30 cellular contexts compared by ENCODE assay signal in genomic region chr1:179761296-179761695, GRCh38. TPM values are rescaled to one million over a fixed set of nuclear protein-coding genes. Genes with fewer than 3 reads are reported as not detected.
"Had no signal": no experiment of that assay in that cellular context is flagged by ENCODE, and none has a peak within 500 bp of the region (broad histone marks: within the 10 kb centered on the region; RNA-seq: fewer than 3 reads in every experiment).

No MANE protein-coding gene starts in this region.

- H3K4me3 ChIP-seq: breast epithelium, gastroesophageal sphincter, mucosa of descending colon, psoas muscle, right atrium auricular region, suprapubic skin, tibial nerve had no signal

- H3K9me3 ChIP-seq: breast epithelium, gastroesophageal sphincter, mucosa of descending colon, psoas muscle, right atrium auricular region, suprapubic skin, tibial nerve had no signal

- H3K4me1 ChIP-seq: breast epithelium, gastroesophageal sphincter, parathyroid adenoma, psoas muscle, right atrium auricular region, suprapubic skin had no signal

- H3K27me3 Mint-ChIP-seq: activated CD4-positive, alpha-beta T cell treated with anti-CD3 and anti-CD28 coated beads for 36 hours had no signal

- H3K27ac Mint-ChIP-seq: activated CD4-positive, alpha-beta T cell treated with anti-CD3 and anti-CD28 coated beads for 36 hours; activated CD8-positive, alpha-beta memory T cell treated with anti-CD3 and anti-CD28 coated beads, Interleukin-2, amount 10 ng/mL, durations not matched to agents 7 days and 5 days; activated CD8-positive, alpha-beta T cell treated with anti-CD3 and anti-CD28 coated beads, Interleukin-2, amount 10 ng/mL, durations not matched to agents 7 days and 5 days; activated naive CD4-positive, alpha-beta T cell treated with anti-CD3 and anti-CD28 coated beads, Interleukin-2, amount 50 U/mL, for 72 hours; activated T-helper 2 cell treated with anti-CD3 and anti-CD28 coated beads, Interferon-gamma antibody, Interleukin-2, Interleukin-4, amounts not matched to agents 10 μg/mL and 5 μg/mL and 100 μg/mL, durations not matched to agents 14 hours and 24 hours and 36 hours; T-helper 2 cell treated with Interferon-gamma antibody and Interleukin-4, amounts not matched to agents 5 μg/mL and 100 μg/mL, for 36 hours had no signal

- H3K36me3 Mint-ChIP-seq: activated CD8-positive, alpha-beta memory T cell treated with anti-CD3 and anti-CD28 coated beads, Interleukin-2, amount 10 ng/mL, durations not matched to agents 7 days and 5 days; activated naive CD4-positive, alpha-beta T cell treated with anti-CD3 and anti-CD28 coated beads, Interleukin-2, amount 50 U/mL, for 72 hours had no signal

- DNase-seq: activated CD4-positive, alpha-beta T cell treated with anti-CD3 and anti-CD28 coated beads for 36 hours; activated CD4-positive, CD25-positive, alpha-beta regulatory T cell; activated CD8-positive, alpha-beta memory T cell treated with anti-CD3 and anti-CD28 coated beads, Interleukin-2, amount 10 ng/mL, durations not matched to agents 7 days and 5 days; activated CD8-positive, alpha-beta T cell treated with anti-CD3 and anti-CD28 coated beads, Interleukin-2, amount 10 ng/mL, durations not matched to agents 7 days and 5 days; activated naive CD4-positive, alpha-beta T cell; activated T-cell treated with anti-CD3 and anti-CD28 coated beads, Interleukin-2, amount 50 U/mL, for 48 hours; central memory CD4-positive, alpha-beta T cell; head of caudate nucleus; hippocampal formation; kidney; left colon; mucosa of descending colon; nucleus accumbens; psoas muscle; stimulated activated CD4-positive, alpha-beta T cell treated with anti-CD3 and anti-CD28 coated beads, Interleukin-15, amount 100 ng/mL, for 24 hours; stimulated activated CD4-positive, alpha-beta T cell treated with anti-CD3 and anti-CD28 coated beads, Interleukin-2, amount 100 ng/mL, for 24 hours; stimulated activated naive CD4-positive, alpha-beta T cell; T-helper 1 cell had no signal

- H3K27me3 ChIP-seq: breast epithelium, gastroesophageal sphincter, right atrium auricular region, suprapubic skin, tibial nerve had no signal

- ATAC-seq: activated CD4-positive, alpha-beta T cell treated with anti-CD3 and anti-CD28 coated beads for 36 hours; activated CD8-positive, alpha-beta memory T cell treated with anti-CD3 and anti-CD28 coated beads, Interleukin-2, amount 10 ng/mL, durations not matched to agents 7 days and 5 days; activated CD8-positive, alpha-beta T cell treated with anti-CD3 and anti-CD28 coated beads, Interleukin-2, amount 10 ng/mL, durations not matched to agents 7 days and 5 days; activated naive CD4-positive, alpha-beta T cell treated with anti-CD3 and anti-CD28 coated beads, Interleukin-2, amount 50 U/mL, for 72 hours; gastroesophageal sphincter; left colon; mucosa of descending colon; psoas muscle had no signal

- H3K27ac ChIP-seq: breast epithelium, gastroesophageal sphincter, parathyroid adenoma, psoas muscle, right atrium auricular region, suprapubic skin, tibial nerve had no signal

- H3K9me3 Mint-ChIP-seq: activated naive CD4-positive, alpha-beta T cell treated with anti-CD3 and anti-CD28 coated beads, Interleukin-2, amount 50 U/mL, for 72 hours; activated T-helper 2 cell treated with anti-CD3 and anti-CD28 coated beads, Interferon-gamma antibody, Interleukin-2, Interleukin-4, amounts not matched to agents 10 μg/mL and 5 μg/mL and 100 μg/mL, durations not matched to agents 14 hours and 24 hours and 36 hours; T-helper 2 cell treated with Interferon-gamma antibody and Interleukin-4, amounts not matched to agents 5 μg/mL and 100 μg/mL, for 36 hours had no signal

- H3K4me1 Mint-ChIP-seq: activated CD4-positive, alpha-beta T cell treated with anti-CD3 and anti-CD28 coated beads for 36 hours; activated CD8-positive, alpha-beta memory T cell treated with anti-CD3 and anti-CD28 coated beads, Interleukin-2, amount 10 ng/mL, durations not matched to agents 7 days and 5 days had no signal

- H3K4me3 Mint-ChIP-seq: activated CD4-positive, alpha-beta T cell treated with anti-CD3 and anti-CD28 coated beads for 36 hours; activated CD8-positive, alpha-beta memory T cell treated with anti-CD3 and anti-CD28 coated beads, Interleukin-2, amount 10 ng/mL, durations not matched to agents 7 days and 5 days; activated CD8-positive, alpha-beta T cell treated with anti-CD3 and anti-CD28 coated beads, Interleukin-2, amount 10 ng/mL, durations not matched to agents 7 days and 5 days; T-helper 2 cell treated with Interferon-gamma antibody and Interleukin-4, amounts not matched to agents 5 μg/mL and 100 μg/mL, for 36 hours had no signal

- H3K36me3 ChIP-seq: breast epithelium, gastroesophageal sphincter, right atrium auricular region, suprapubic skin, tibial nerve had no signal

RNA-seq across cellular contexts. Expression of gene FAM163A, which starts 18.2 kb away (rescaled TPM):
- total RNA-seq: activated CD4-positive, alpha-beta T cell treated with anti-CD3 and anti-CD28 coated beads for 36 hours; activated CD8-positive, alpha-beta memory T cell treated with anti-CD3 and anti-CD28 coated beads, Interleukin-2, amount 10 ng/mL, durations not matched to agents 7 days and 5 days; activated CD8-positive, alpha-beta T cell treated with anti-CD3 and anti-CD28 coated beads, Interleukin-2, amount 10 ng/mL, durations not matched to agents 7 days and 5 days; activated naive CD4-positive, alpha-beta T cell treated with anti-CD3 and anti-CD28 coated beads, Interleukin-2, amount 50 U/mL, for 72 hours; activated T-helper 2 cell treated with anti-CD3 and anti-CD28 coated beads, Interferon-gamma antibody, Interleukin-2, Interleukin-4, amounts not matched to agents 10 μg/mL and 5 μg/mL and 100 μg/mL, durations not matched to agents 14 hours and 24 hours and 36 hours; breast epithelium; endothelial cell of umbilical vein; fibroblast of lung; kidney; lower leg skin; right atrium auricular region had no signal
